7 cellular contexts compared by ENCODE assay signal in the genomic region with DNA sequence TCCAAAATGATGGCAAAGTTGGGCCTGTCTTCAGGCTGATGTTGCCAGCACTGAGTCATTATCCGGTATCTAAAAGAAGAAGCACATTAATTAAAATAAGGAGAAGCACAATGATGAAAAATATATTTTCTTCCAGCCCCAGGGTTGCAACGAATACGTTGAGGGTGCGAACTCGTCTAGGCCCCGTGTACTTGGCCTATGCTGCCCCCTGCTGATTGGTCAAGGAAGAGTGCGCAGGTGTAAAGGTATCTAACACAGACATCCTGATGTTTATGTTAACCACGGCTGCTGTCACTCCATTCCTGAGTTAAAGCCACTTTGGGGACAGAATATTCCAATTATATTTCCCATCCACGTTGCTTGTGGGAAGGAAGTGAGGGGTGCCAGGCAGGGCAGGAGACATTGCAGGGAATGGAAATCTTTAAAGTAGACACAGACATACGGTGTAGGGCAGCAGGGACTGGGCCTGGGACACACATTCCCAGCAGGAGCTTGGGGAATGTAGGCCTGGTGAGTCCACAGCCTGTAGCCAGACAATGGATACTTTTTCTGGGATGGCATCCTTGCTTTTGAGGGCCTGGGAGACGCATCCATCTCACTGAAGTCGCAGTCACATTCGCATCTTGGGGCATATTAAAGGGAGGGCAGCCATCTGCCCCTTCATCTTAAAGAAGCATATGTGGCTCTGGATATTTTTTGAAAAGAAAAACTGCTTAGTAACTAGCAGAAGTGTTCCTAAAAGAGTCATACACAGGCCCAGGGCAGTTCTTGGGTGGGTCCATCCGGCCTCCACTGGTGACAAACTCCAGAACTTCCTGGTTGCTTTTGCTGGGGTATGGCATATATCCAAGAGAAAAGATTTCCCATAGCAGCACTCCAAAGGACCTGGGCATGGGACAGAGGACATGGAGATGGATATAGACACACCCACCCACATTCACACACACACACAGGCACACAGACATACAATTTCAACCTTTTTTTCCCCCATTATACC.
DNase-seq lines count a peak whose midpoint lies in the region; ATAC-seq, FAIRE-seq and TF ChIP-seq lines count a peak whose summit lies in the region.

No MANE protein-coding gene starts in this region.

- H3K4me1 ChIP-seq in KMS-11 (ENCODE audit: low read depth, poor library complexity, severe bottlenecking) (no peaks in the 10 kb centered on the region), foreskin keratinocyte (no peaks in the 10 kb centered on the region), transverse colon (no peaks in the 10 kb centered on the region)

- no peak overlapping the region for H3K4me3 Mint-ChIP-seq in osteocyte (ENCODE audit: unreplicated experiment)

- peaks cover 5% of the 10 kb centered on the region for H3K4me1 Mint-ChIP-seq in osteocyte (ENCODE audit: unreplicated experiment)

- DNase-seq in GM12892 (ENCODE audit: insufficient read length) (peak; percentile 53), RKO (ENCODE audit: low spot score) (peak; percentile 62), foreskin keratinocyte (peak in 1 of 2 donors; percentile 46), osteocyte (ENCODE audit: extremely low spot score, unreplicated experiment) (no peak), transverse colon (peak; percentile 75)
- DNase-seq in activated T-helper 1 cell treated with anti-CD3 and anti-CD28 coated beads, Interleukin-2, amount 50 U/mL, for 16 hours (ENCODE audit: low read depth in 1 of 2, low spot score in 1 of 2), result peak; percentile 50 to 60

- intact Hi-C loops in transverse colon (cut with DNase I; ENCODE audit: low total_unique reads), result loop anchor here (2.0 kb wide), 1 partner anchor 238 kb away; no protein-coding TSS in a partner anchor

- no peak overlapping the region for H2AFZ ChIP-seq in KMS-11 (ENCODE audit: low read depth)

- no peak overlapping the region for H3K27ac ChIP-seq in KMS-11
- H3K27ac ChIP-seq in foreskin keratinocyte, result no peak overlapping the region
- no peak overlapping the region for H3K27ac ChIP-seq in transverse colon

- H3K9me3 Mint-ChIP-seq in osteocyte (ENCODE audit: unreplicated experiment), result no peaks in the 10 kb centered on the region

- no peaks in the 10 kb centered on the region for H3K79me2 ChIP-seq in KMS-11 (ENCODE audit: insufficient read depth, low read depth)

- H3K36me3 ChIP-seq in KMS-11 (ENCODE audit: insufficient read depth) (no peaks in the 10 kb centered on the region), transverse colon (no peaks in the 10 kb centered on the region)

- no peaks in the 10 kb centered on the region for H3K27me3 Mint-ChIP-seq in osteocyte (ENCODE audit: unreplicated experiment)

- H4K20me1 ChIP-seq in KMS-11 (ENCODE audit: insufficient read depth), result no peaks in the 10 kb centered on the region

- no peak overlapping the region for H3K27ac Mint-ChIP-seq in osteocyte (ENCODE audit: unreplicated experiment)

- ATAC-seq in foreskin keratinocyte, result peak; percentile 76

- WGBS in transverse colon (ENCODE audit: low coverage in 1 of 2), 2 donors, result 33 to 36% methylated on average over 11 to 14 of the region's 14 CpGs

- TF ChIP-seq CTCF in KMS-11 (conservative IDR thresholded peaks at IDR 0.05; ENCODE audit: low read depth, low read length) (peak; percentile 96), foreskin keratinocyte (conservative IDR thresholded peaks at IDR 0.05) (peak; percentile 92), osteocyte (IDR thresholded peaks at IDR 0.05) (peak; percentile 84), transverse colon (IDR thresholded peaks at IDR 0.05) (peak; percentile 68 to 82 (median 74))

- no peak overlapping the region for H3K9ac ChIP-seq in KMS-11

- H3K4me2 ChIP-seq in KMS-11, result no peak overlapping the region

- H3K9me3 ChIP-seq in transverse colon, result no peaks in the 10 kb centered on the region

- H3K4me3 ChIP-seq in KMS-11 (IDR thresholded peaks at IDR 0.05; ENCODE audit: insufficient read depth, low read depth, low read length) (no peak overlapping the region), transverse colon (no peak overlapping the region)

- TF ChIP-seq POLR2A in GM12892 (IDR thresholded peaks at IDR 0.05; ENCODE audit: low read depth, low read length), result no peak
- no peak for TF ChIP-seq POLR2A in transverse colon (IDR thresholded peaks at IDR 0.05)

- FAIRE-seq in GM12892 (lab: Jason Lieb, UNC), result peak; percentile 94

- in situ Hi-C loops in transverse colon (cut with MboI; ENCODE audit: low pct_ligation_motif_present in 1 of 4, low pct_unique_long_range_greater_than_20kb in 1 of 4, low sequenced_read_pairs in 3 of 4), result loop anchor here in 2 of 4 donors (10.0 to 25.0 kb wide), 2 partner anchors 242 to 360 kb away; no protein-coding TSS in a partner anchor

- TF ChIP-seq EP300 in transverse colon (IDR thresholded peaks at IDR 0.05; ENCODE audit: low read depth), result no peak

- H3K27me3 ChIP-seq in KMS-11 (ENCODE audit: insufficient read depth, low read depth), result no peaks in the 10 kb centered on the region
- H3K27me3 ChIP-seq in foreskin keratinocyte, result no peaks in the 10 kb centered on the region
- H3K27me3 ChIP-seq in transverse colon, result no peaks in the 10 kb centered on the region

- no peaks in the 10 kb centered on the region for H3K36me3 Mint-ChIP-seq in osteocyte (ENCODE audit: unreplicated experiment)
